In the genomic region with DNA sequence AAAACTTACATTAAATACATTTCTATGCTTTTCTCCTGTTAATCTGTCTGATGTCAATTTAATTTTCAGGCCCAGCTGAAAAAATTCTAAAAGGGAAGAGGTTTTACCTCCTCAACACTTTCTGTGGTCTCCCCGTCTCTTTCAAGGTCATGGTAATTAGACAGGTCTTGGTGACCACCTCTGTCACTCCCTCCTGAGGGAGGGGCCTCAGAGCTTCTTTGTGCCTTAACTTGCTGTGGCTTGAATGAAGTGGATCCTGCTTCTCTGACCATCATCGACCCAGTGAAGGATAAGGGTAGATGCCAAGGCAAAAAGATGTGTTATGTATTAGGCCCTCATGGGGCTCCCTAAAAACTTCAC, we compare ENCODE assay signal across 14 cellular contexts. TPM values are rescaled to one million over a fixed set of nuclear protein-coding genes. Genes with fewer than 3 reads are reported as not detected.
A peak's percentile ranks its signal among the peaks of the same experiment; 100 is the strongest.
DNase-seq lines count a peak whose midpoint lies in the region; ATAC-seq lines count a peak whose summit lies in the region.
"Had no signal": no experiment of that assay in that cellular context is flagged by ENCODE, and none has a peak within 500 bp of the region (broad histone marks: within the 10 kb centered on the region; RNA-seq: fewer than 3 reads in every experiment).

No MANE protein-coding gene starts in this region.

- H3K36me3 Mint-ChIP-seq in activated CD4-positive, alpha-beta T cell treated with anti-CD3 and anti-CD28 coated beads, Interleukin-2, amount 10 ng/mL, durations not matched to agents 7 days and 5 days (ENCODE audit: low read depth), result peaks cover 8% of the 10 kb centered on the region
- H3K36me3 Mint-ChIP-seq in activated CD8-positive, alpha-beta T cell treated with anti-CD3 and anti-CD28 coated beads, Interleukin-2, amount 10 ng/mL, durations not matched to agents 7 days and 5 days (ENCODE audit: low read depth), result peaks cover 4% of the 10 kb centered on the region
- H3K36me3 Mint-ChIP-seq in stimulated activated effector memory CD8-positive, alpha-beta T cell treated with anti-CD3 and anti-CD28 coated beads, Interleukin-12 subunit alpha, Interleukin-12 subunit beta, amount 100 ng/mL, for 72 hours, result no peaks in the 10 kb centered on the region

- POLR2A ChIA-PET in activated CD4-positive, alpha-beta T cell treated with anti-CD3 and anti-CD28 coated beads, Interleukin-2, amount 10 ng/mL, durations not matched to agents 7 days and 5 days (lab: Charles Lee), result no interaction called here
- POLR2A ChIA-PET in activated CD8-positive, alpha-beta T cell treated with anti-CD3 and anti-CD28 coated beads, Interleukin-2, amount 10 ng/mL, durations not matched to agents 7 days and 5 days (lab: Charles Lee), result no interaction called here

- H3K27ac Mint-ChIP-seq in activated CD4-positive, alpha-beta T cell treated with anti-CD3 and anti-CD28 coated beads, Interleukin-2, amount 10 ng/mL, durations not matched to agents 7 days and 5 days, result peak overlapping the region; percentile 65
- peak overlapping the region; percentile 66 for H3K27ac Mint-ChIP-seq in activated CD8-positive, alpha-beta T cell treated with anti-CD3 and anti-CD28 coated beads, Interleukin-2, amount 10 ng/mL, durations not matched to agents 7 days and 5 days
- peak overlapping the region; percentile 5 for H3K27ac Mint-ChIP-seq in stimulated activated effector memory CD8-positive, alpha-beta T cell treated with anti-CD3 and anti-CD28 coated beads, Interleukin-12 subunit alpha, Interleukin-12 subunit beta, amount 100 ng/mL, for 72 hours

- H3K27me3 Mint-ChIP-seq in activated CD4-positive, alpha-beta T cell treated with anti-CD3 and anti-CD28 coated beads, Interleukin-2, amount 10 ng/mL, durations not matched to agents 7 days and 5 days, result no peaks in the 10 kb centered on the region
- H3K27me3 Mint-ChIP-seq in activated CD8-positive, alpha-beta T cell treated with anti-CD3 and anti-CD28 coated beads, Interleukin-2, amount 10 ng/mL, durations not matched to agents 7 days and 5 days (ENCODE audit: low read depth), result no peaks in the 10 kb centered on the region

- no peak overlapping the region for H3K4me3 Mint-ChIP-seq in activated CD4-positive, alpha-beta T cell treated with anti-CD3 and anti-CD28 coated beads, Interleukin-2, amount 10 ng/mL, durations not matched to agents 7 days and 5 days
- H3K4me3 Mint-ChIP-seq in activated CD8-positive, alpha-beta T cell treated with anti-CD3 and anti-CD28 coated beads, Interleukin-2, amount 10 ng/mL, durations not matched to agents 7 days and 5 days, result peak overlapping the region; percentile 0
- H3K4me3 Mint-ChIP-seq in stimulated activated effector memory CD8-positive, alpha-beta T cell treated with anti-CD3 and anti-CD28 coated beads, Interleukin-12 subunit alpha, Interleukin-12 subunit beta, amount 100 ng/mL, for 72 hours, result no peak overlapping the region

- CTCF ChIA-PET in activated CD4-positive, alpha-beta T cell treated with anti-CD3 and anti-CD28 coated beads, Interleukin-2, amount 10 ng/mL, durations not matched to agents 7 days and 5 days (lab: Charles Lee), result interaction anchor here (1.5 kb wide), 1 partner anchor 10 kb away, joined by 3 read pairs; no protein-coding TSS in a partner anchor
- CTCF ChIA-PET in activated CD8-positive, alpha-beta T cell treated with anti-CD3 and anti-CD28 coated beads, Interleukin-2, amount 10 ng/mL, durations not matched to agents 7 days and 5 days (lab: Charles Lee), result interaction anchor here (0.7 to 1.5 kb wide), 3 partner anchors 11 to 193 kb away, joined by 3 read pairs; no protein-coding TSS in a partner anchor

- ATAC-seq in HG02870 (IDR thresholded peaks at IDR 0.05; ENCODE audit: unreplicated experiment) (peak; percentile 57), GM18870 (IDR thresholded peaks at IDR 0.05; ENCODE audit: unreplicated experiment) (no peak)
- ATAC-seq in activated CD8-positive, alpha-beta T cell treated with anti-CD3 and anti-CD28 coated beads, Interleukin-2, amount 10 ng/mL, durations not matched to agents 7 days and 5 days, result peak; percentile 80
- no peak for ATAC-seq in stimulated activated effector memory CD8-positive, alpha-beta T cell treated with anti-CD3 and anti-CD28 coated beads, Interleukin-12 subunit alpha, Interleukin-12 subunit beta, amount 100 ng/mL, for 72 hours

- peaks cover 7% of the 10 kb centered on the region for H3K9me3 Mint-ChIP-seq in activated CD4-positive, alpha-beta T cell treated with anti-CD3 and anti-CD28 coated beads, Interleukin-2, amount 10 ng/mL, durations not matched to agents 7 days and 5 days
- H3K9me3 Mint-ChIP-seq in activated CD8-positive, alpha-beta T cell treated with anti-CD3 and anti-CD28 coated beads, Interleukin-2, amount 10 ng/mL, durations not matched to agents 7 days and 5 days (ENCODE audit: insufficient read depth), result peaks cover 6% of the 10 kb centered on the region
- H3K9me3 Mint-ChIP-seq in stimulated activated effector memory CD8-positive, alpha-beta T cell treated with anti-CD3 and anti-CD28 coated beads, Interleukin-12 subunit alpha, Interleukin-12 subunit beta, amount 100 ng/mL, for 72 hours, result no peaks in the 10 kb centered on the region

- DNase-seq in activated CD4-positive, alpha-beta T cell treated with anti-CD3 and anti-CD28 coated beads, Interleukin-2, amount 10 ng/mL, durations not matched to agents 7 days and 5 days, result no peak
- no peak for DNase-seq in activated CD4-positive, alpha-beta T cell treated with anti-CD3 and anti-CD28 coated beads for 48 hours
- DNase-seq in activated CD8-positive, alpha-beta T cell treated with anti-CD3 and anti-CD28 coated beads, Interleukin-2, amount 10 ng/mL, durations not matched to agents 7 days and 5 days, result peak; percentile 38
- DNase-seq in stimulated activated effector memory CD8-positive, alpha-beta T cell treated with anti-CD3 and anti-CD28 coated beads, Interleukin-12 subunit alpha, Interleukin-12 subunit beta, amount 100 ng/mL, for 72 hours (ENCODE audit: low spot score in 2 of 2), result no peak
- DNase-seq in DMS79 (lab: John Stamatoyannopoulos, UW) (no peak), NCI-H187 treated with DMSO at 0.1 percent for 48 hours (lab: John Stamatoyannopoulos, UW) (no peak)
- DNase-seq: activated CD4-positive, alpha-beta T cell treated with anti-CD3 and anti-CD28 coated beads for 4 hours; activated gamma-delta T cell; effector memory CD4-positive, alpha-beta T cell; NCI-H2029; NCI-H526; Peyer's patch had no signal

- H3K4me1 Mint-ChIP-seq in activated CD4-positive, alpha-beta T cell treated with anti-CD3 and anti-CD28 coated beads, Interleukin-2, amount 10 ng/mL, durations not matched to agents 7 days and 5 days, result peaks cover 39% of the 10 kb centered on the region
- H3K4me1 Mint-ChIP-seq in activated CD8-positive, alpha-beta T cell treated with anti-CD3 and anti-CD28 coated beads, Interleukin-2, amount 10 ng/mL, durations not matched to agents 7 days and 5 days (ENCODE audit: low read depth), result peaks cover 48% of the 10 kb centered on the region
- peaks cover 22% of the 10 kb centered on the region for H3K4me1 Mint-ChIP-seq in stimulated activated effector memory CD8-positive, alpha-beta T cell treated with anti-CD3 and anti-CD28 coated beads, Interleukin-12 subunit alpha, Interleukin-12 subunit beta, amount 100 ng/mL, for 72 hours

RNA-seq across cellular contexts. Expression of a gene that starts 40.8 kb away (rescaled TPM):
- 10 to 100 TPM; 44.0 to 46.7 TPM for total RNA-seq in activated CD4-positive, alpha-beta T cell treated with anti-CD3 and anti-CD28 coated beads, Interleukin-2, amount 10 ng/mL, durations not matched to agents 7 days and 5 days
- 10 to 100 TPM; 43.3 to 45.8 TPM for total RNA-seq in activated CD8-positive, alpha-beta T cell treated with anti-CD3 and anti-CD28 coated beads, Interleukin-2, amount 10 ng/mL, durations not matched to agents 7 days and 5 days

RNA-seq across cellular contexts. Expression of a gene that starts 57.0 kb away (rescaled TPM):
- 10 to 100 TPM; 53.9 to 58.8 TPM for total RNA-seq in activated CD4-positive, alpha-beta T cell treated with anti-CD3 and anti-CD28 coated beads, Interleukin-2, amount 10 ng/mL, durations not matched to agents 7 days and 5 days
- 10 to 100 TPM; 57.2 to 58.4 TPM for total RNA-seq in activated CD8-positive, alpha-beta T cell treated with anti-CD3 and anti-CD28 coated beads, Interleukin-2, amount 10 ng/mL, durations not matched to agents 7 days and 5 days

Comparison
In these comparisons a context has a peak if more than half of its experiments do, and no peak if none do; other contexts are left out.
1. H3K27ac Mint-ChIP-seq: peak in every context shown above with its lines; median percentile 66 in activated CD8-positive, alpha-beta T cell treated with anti-CD3 and anti-CD28 coated beads, Interleukin-2, amount 10 ng/mL, durations not matched to agents 7 days and 5 days; 65 in activated CD4-positive, alpha-beta T cell treated with anti-CD3 and anti-CD28 coated beads, Interleukin-2, amount 10 ng/mL, durations not matched to agents 7 days and 5 days; 5 in stimulated activated effector memory CD8-positive, alpha-beta T cell treated with anti-CD3 and anti-CD28 coated beads, Interleukin-12 subunit alpha, Interleukin-12 subunit beta, amount 100 ng/mL, for 72 hours.
2. ATAC-seq: peak in HG02870 (single experiment) and activated CD8-positive, alpha-beta T cell treated with anti-CD3 and anti-CD28 coated beads, Interleukin-2, amount 10 ng/mL, durations not matched to agents 7 days and 5 days (single experiment); none in stimulated activated effector memory CD8-positive, alpha-beta T cell treated with anti-CD3 and anti-CD28 coated beads, Interleukin-12 subunit alpha, Interleukin-12 subunit beta, amount 100 ng/mL, for 72 hours (single experiment) and GM18870 (single experiment).